Comparison of ENCODE assay signal across 9 cellular contexts in the genomic region with DNA sequence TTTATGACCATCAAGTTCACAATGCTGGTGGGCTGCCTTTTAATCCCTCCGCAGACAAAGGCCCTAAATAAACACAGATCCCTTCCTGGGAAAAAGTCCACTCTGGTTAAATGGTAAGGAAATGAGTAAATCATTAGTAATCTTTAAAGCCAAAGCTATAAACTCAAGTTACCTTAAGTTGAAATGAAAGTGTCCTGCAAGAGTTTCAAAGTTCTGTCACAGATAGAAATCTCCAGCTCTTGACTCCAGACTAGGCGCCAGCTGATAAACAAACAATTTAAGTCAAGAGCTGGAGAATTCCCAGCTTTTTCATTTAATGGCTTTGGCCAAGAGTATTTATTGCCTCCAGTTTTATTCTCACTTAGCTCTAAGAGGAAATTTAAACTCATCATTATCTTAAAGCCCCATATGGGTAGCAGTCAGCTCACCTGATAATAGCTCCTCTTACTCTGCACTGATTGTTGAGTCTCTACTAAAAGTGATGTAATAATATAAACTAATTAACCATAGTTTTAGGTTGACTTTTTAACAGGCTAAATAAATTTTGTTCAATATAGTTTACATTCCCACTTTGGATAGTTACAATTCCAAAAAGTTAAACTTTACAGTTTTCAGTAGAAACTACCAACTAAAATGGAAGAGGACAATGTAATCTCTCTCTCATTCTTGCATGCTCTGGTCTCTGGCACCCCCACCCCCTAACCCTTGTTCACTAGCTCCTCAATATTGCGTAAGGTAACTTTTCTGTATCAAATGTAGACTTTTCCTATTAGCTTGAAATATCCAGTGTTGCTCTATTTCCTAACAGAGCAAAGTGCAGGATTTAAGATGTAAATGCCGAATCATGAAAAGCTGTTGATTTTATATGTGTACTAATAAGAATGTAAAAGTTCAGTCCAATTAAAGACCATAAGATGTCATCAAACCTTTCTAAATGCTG. TPM values are rescaled to one million over a fixed set of nuclear protein-coding genes. Genes with fewer than 3 reads are reported as not detected.
DNase-seq lines count a peak whose midpoint lies in the region; ATAC-seq and TF ChIP-seq lines count a peak whose summit lies in the region.
"Had no signal": no experiment of that assay in that cellular context is flagged by ENCODE, and none has a peak within 500 bp of the region (broad histone marks: within the 10 kb centered on the region; RNA-seq: fewer than 3 reads in every experiment).

No MANE protein-coding gene starts in this region.

- no peak for TF ChIP-seq POLR2A in GM18505 (IDR thresholded peaks at IDR 0.05; ENCODE audit: borderline replicate concordance, extremely low read depth, insufficient read depth, insufficient read length)

- no peak overlapping the region for H4K8ac ChIP-seq in mesendoderm (ENCODE audit: low read depth, low read length)

- ATAC-seq in GM18505 (IDR thresholded peaks at IDR 0.05; ENCODE audit: unreplicated experiment) (no peak), GM18909 (IDR thresholded peaks at IDR 0.05; ENCODE audit: poor library complexity, unreplicated experiment) (no peak)

- no peaks in the 10 kb centered on the region for H3K79me1 ChIP-seq in mesendoderm (ENCODE audit: low read length)

- no peak overlapping the region for H3K4me2 ChIP-seq in mesendoderm (ENCODE audit: low read length)

- no peaks in the 10 kb centered on the region for H3K27me3 Mint-ChIP-seq in Calu3 (ENCODE audit: unreplicated experiment)
- H3K27me3 Mint-ChIP-seq: naive B cell had no signal

- H3K56ac ChIP-seq in mesendoderm (ENCODE audit: low read length) = no peak overlapping the region

- no peak overlapping the region for H2BK15ac ChIP-seq in mesendoderm (replicated peaks; ENCODE audit: low read depth)

- H3K4me1 ChIP-seq in mesendoderm (ENCODE audit: control insufficient read depth, low read depth, low read length) = peaks cover 3% of the 10 kb centered on the region

- intact Hi-C loops in Calu3 (cut with micrococcal nuclease; ENCODE audit: unreplicated experiment) = loop anchor here (10.0 kb wide), 1 partner anchor 318 kb away; no protein-coding TSS in a partner anchor

- H3K4me3 Mint-ChIP-seq in Calu3 (ENCODE audit: low read depth, unreplicated experiment) = peak overlapping the region; percentile 9
- H3K4me3 Mint-ChIP-seq: naive B cell had no signal

- H3K79me2 ChIP-seq in mesendoderm (ENCODE audit: control insufficient read depth, insufficient read depth, low read length) = no peaks in the 10 kb centered on the region

- H3K4ac ChIP-seq in mesendoderm (ENCODE audit: low read depth, low read length) = peak overlapping the region; percentile 62

- CTCF ChIA-PET in Calu3 (lab: Charles Lee) = interaction anchor here (0.6 to 2.5 kb wide), 22 partner anchors 18 to 487 kb away, joined by 3 to 45 read pairs (median 4); a partner anchor contains a TSS

- no CpG with 5 or more reads among the region's 4 CpGs for WGBS in mesendoderm (ENCODE audit: extremely low coverage, insufficient coverage, low lambda C conversion rate)

- no peaks in the 10 kb centered on the region for H3K36me3 ChIP-seq in mesendoderm (ENCODE audit: control insufficient read depth, insufficient read depth, low read length)

- DNase-seq in Calu3 = no peak
- peak; percentile 97 for DNase-seq in M059J (ENCODE audit: low read depth)
- peak; percentile 48 for DNase-seq in astrocyte of the hippocampus (ENCODE audit: low read depth, low spot score)
- DNase-seq in mesendoderm = peak; percentile 80
- no peak for DNase-seq in COLO668 (lab: John Stamatoyannopoulos, UW; ENCODE audit: unreplicated experiment)
- no peak for DNase-seq in hypothalamus (lab: John Stamatoyannopoulos, UW)
- DNase-seq: naive B cell had no signal

- H3K27ac ChIP-seq in mesendoderm (ENCODE audit: low read depth, low read length) = peak overlapping the region; percentile 28

- no peak overlapping the region for H2AK5ac ChIP-seq in mesendoderm (ENCODE audit: low read length)

- no TSS peak for BruUV-seq in Calu3 (replicated peaks; lab: Mats Ljungman, UMichigan)

- H3K36me3 Mint-ChIP-seq in Calu3 (ENCODE audit: insufficient read depth, unreplicated experiment) = no peaks in the 10 kb centered on the region

- no peak overlapping the region for H3K4me3 ChIP-seq in mesendoderm (ENCODE audit: low read length)

- no peaks in the 10 kb centered on the region for H3K9me3 Mint-ChIP-seq in Calu3 (ENCODE audit: low read depth, unreplicated experiment)
- H3K9me3 Mint-ChIP-seq: naive B cell had no signal

- H2BK5ac ChIP-seq in mesendoderm (ENCODE audit: low read length) = no peak overlapping the region

- no peaks in the 10 kb centered on the region for H3K27me3 ChIP-seq in mesendoderm (ENCODE audit: insufficient read depth, low read length, poor library complexity)

- H3K9ac ChIP-seq in mesendoderm (ENCODE audit: low read length) = no peak overlapping the region

- H3K4me1 Mint-ChIP-seq in Calu3 (ENCODE audit: low read depth, unreplicated experiment) = peaks cover 26% of the 10 kb centered on the region
- H3K4me1 Mint-ChIP-seq: naive B cell had no signal

- peak overlapping the region; percentile 94 for H3K18ac ChIP-seq in mesendoderm (ENCODE audit: low read length)

- H4K5ac ChIP-seq in mesendoderm (ENCODE audit: low read length) = no peak overlapping the region

- TF ChIP-seq CTCF in Calu3 (IDR thresholded peaks at IDR 0.05; ENCODE audit: unreplicated experiment) = no peak

- no peak overlapping the region for H2BK120ac ChIP-seq in mesendoderm (ENCODE audit: low read depth, low read length)

- H3K27ac Mint-ChIP-seq in Calu3 (ENCODE audit: unreplicated experiment) = peak overlapping the region; percentile 55
- H3K27ac Mint-ChIP-seq: naive B cell had no signal

- H3K23ac ChIP-seq in mesendoderm (ENCODE audit: low read length) = no peak overlapping the region

RNA-seq across cellular contexts. Expression of a gene that starts 56.1 kb away (rescaled TPM):
- total RNA-seq in Calu3 (2022) = 74.6 and 75.9 TPM in 2 replicates
- 97.4 and 102 TPM in 2 replicates for total RNA-seq in M059J (2014; rRNA removed; shearing (Covaris generic))
- 13.4 TPM for polyA plus RNA-seq in mesendoderm (2013, experiment 1 of 2)
- polyA plus RNA-seq in mesendoderm (2013, experiment 2 of 2) = 13.7 TPM

Comparison
In these comparisons a context has a peak if more than half of its experiments do, and no peak if none do; other contexts are left out.
1. DNase-seq: peak in M059J (single experiment), astrocyte of the hippocampus (single experiment) and mesendoderm (single experiment); none in Calu3 (single experiment), COLO668 (single experiment) and hypothalamus (0 of 51).